ENCODE assay signal across 8 cellular contexts in the genomic region with DNA sequence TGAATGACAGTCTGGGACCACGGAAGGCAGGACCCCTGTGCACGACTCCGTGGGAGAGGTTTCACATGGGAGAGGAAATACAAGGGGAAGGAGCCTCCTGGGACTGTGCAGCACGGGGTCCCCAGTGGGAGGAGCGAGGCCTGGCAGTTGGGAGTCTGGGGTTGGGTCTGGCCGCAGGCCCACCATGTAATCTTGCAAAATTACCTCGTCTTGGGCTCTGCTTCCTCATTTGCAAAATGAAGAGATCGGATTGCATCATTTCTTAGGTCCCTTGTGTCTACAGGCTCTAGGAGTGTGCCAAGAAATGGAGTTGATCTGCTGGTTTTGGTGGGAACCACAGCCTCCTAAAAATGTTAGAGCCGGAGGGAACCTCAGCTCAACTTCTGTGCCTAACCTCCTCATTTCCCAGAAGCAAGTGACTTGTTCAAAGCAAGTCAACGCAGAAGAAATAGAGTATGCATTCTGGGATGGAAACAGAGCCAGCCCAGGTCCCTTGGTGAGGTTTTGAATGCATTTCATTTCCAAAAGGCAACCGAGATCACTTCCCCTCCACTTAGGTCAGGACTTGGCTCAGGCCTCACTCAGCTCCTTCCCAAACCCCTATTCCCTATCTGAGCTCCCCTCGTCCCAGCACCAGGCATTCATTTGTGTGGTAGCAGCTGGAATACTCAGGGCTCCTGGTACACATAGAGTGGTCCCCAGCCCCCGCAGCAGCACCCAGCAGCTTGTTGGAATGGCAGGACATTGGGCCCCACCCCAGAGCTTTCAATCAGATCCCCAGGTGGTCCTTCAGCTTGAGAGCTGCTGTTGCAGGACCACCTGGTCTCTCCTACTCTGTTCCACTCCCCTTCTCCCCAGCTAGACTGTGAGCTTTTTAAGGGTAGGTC.
DNase-seq lines count a peak whose midpoint lies in the region; ATAC-seq lines count a peak whose summit lies in the region.

No MANE protein-coding gene starts in this region.

- no peak overlapping the region for H3K4me3 Mint-ChIP-seq in activated CD8-positive, alpha-beta memory T cell treated with anti-CD3 and anti-CD28 coated beads, Interleukin-2, amount 10 ng/mL, durations not matched to agents 7 days and 5 days

- CTCF ChIA-PET in activated CD8-positive, alpha-beta memory T cell treated with anti-CD3 and anti-CD28 coated beads, Interleukin-2, amount 10 ng/mL, durations not matched to agents 7 days and 5 days (lab: Charles Lee): interaction anchor here (0.8 to 1.3 kb wide), 2 partner anchors 15 to 104 kb away, joined by 3 to 5 read pairs; no protein-coding TSS in a partner anchor

- peaks cover 10% of the 10 kb centered on the region for H3K27me3 Mint-ChIP-seq in activated CD8-positive, alpha-beta memory T cell treated with anti-CD3 and anti-CD28 coated beads, Interleukin-2, amount 10 ng/mL, durations not matched to agents 7 days and 5 days

- peak; percentile 19 for DNase-seq in activated CD4-positive, CD25-positive, alpha-beta regulatory T cell treated with anti-CD3 and anti-CD28 coated beads, Interleukin-2, amount 50 U/mL, for 72 hours
- DNase-seq in activated CD8-positive, alpha-beta memory T cell treated with anti-CD3 and anti-CD28 coated beads, Interleukin-2, amount 10 ng/mL, durations not matched to agents 7 days and 5 days: peak; percentile 29
- peak; percentile 43 for DNase-seq in left lobe of liver (ENCODE audit: low spot score)
- DNase-seq in ureter (ENCODE audit: low spot score): peak; percentile 59

- no peaks in the 10 kb centered on the region for H3K36me3 Mint-ChIP-seq in activated CD8-positive, alpha-beta memory T cell treated with anti-CD3 and anti-CD28 coated beads, Interleukin-2, amount 10 ng/mL, durations not matched to agents 7 days and 5 days

- H3K9me3 Mint-ChIP-seq in activated CD8-positive, alpha-beta memory T cell treated with anti-CD3 and anti-CD28 coated beads, Interleukin-2, amount 10 ng/mL, durations not matched to agents 7 days and 5 days (ENCODE audit: low read depth): no peaks in the 10 kb centered on the region

- H3K4me1 Mint-ChIP-seq in activated CD8-positive, alpha-beta memory T cell treated with anti-CD3 and anti-CD28 coated beads, Interleukin-2, amount 10 ng/mL, durations not matched to agents 7 days and 5 days: no peaks in the 10 kb centered on the region

- no peak for ATAC-seq in activated CD4-positive, CD25-positive, alpha-beta regulatory T cell treated with anti-CD3 and anti-CD28 coated beads, Interleukin-2, amount 50 U/mL, for 24 hours
- no peak for ATAC-seq in activated CD8-positive, alpha-beta memory T cell treated with anti-CD3 and anti-CD28 coated beads, Interleukin-2, amount 10 ng/mL, durations not matched to agents 7 days and 5 days
- ATAC-seq in left lobe of liver: peak; percentile 12
- ATAC-seq in GM18517 (IDR thresholded peaks at IDR 0.05; ENCODE audit: unreplicated experiment): no peak
- ATAC-seq in HG02840 (IDR thresholded peaks at IDR 0.05; ENCODE audit: low FRiP score, unreplicated experiment): no peak
- no peak for ATAC-seq in HG02981 (IDR thresholded peaks at IDR 0.05; ENCODE audit: unreplicated experiment)

- no peak overlapping the region for H3K27ac Mint-ChIP-seq in activated CD8-positive, alpha-beta memory T cell treated with anti-CD3 and anti-CD28 coated beads, Interleukin-2, amount 10 ng/mL, durations not matched to agents 7 days and 5 days
